Comparison of ENCODE assay signal across 22 cellular contexts in the genomic region with DNA sequence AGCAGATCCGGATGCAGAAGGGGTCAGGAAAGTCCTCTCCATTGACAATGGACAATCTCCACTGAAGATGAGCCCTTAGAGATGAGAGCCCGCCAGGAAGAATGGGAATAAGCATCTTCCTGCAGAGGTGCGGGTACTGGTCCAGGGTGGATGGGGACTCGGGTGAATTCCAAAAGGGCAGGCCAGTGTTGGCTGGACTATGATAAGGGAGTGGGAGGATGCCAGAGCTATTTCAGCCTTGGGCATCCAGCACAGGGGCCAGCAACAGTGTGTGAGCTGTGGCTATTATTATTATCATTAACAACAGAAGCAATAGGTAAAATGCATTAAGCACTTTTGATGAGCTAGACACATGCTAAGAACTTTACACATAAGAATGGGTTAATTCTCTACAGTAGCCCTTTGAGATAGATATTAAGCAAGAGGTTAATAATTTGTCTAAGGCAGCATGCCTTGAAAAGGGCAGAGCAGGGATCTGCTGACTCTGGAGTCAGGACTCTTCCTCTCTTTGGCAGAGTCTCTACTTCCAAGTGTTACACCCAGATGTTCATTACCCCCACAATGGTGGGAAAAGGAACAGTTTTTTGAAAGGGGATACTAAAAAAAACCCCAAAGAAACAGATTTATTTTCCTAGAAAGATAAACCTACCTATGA.
"Had no signal": no experiment of that assay in that cellular context is flagged by ENCODE, and none has a peak within 500 bp of the region (broad histone marks: within the 10 kb centered on the region; RNA-seq: fewer than 3 reads in every experiment).

No MANE protein-coding gene starts in this region.

- H3K9me3 Mint-ChIP-seq: endodermal cell; natural killer cell; neural progenitor cell; stimulated activated naive B cell treated with anti-CD40 and anti-IgM and Interleukin-4, amounts not matched to agents 10 μg/mL and 1 μg/mL and 100 μg/mL, for 72 hours; stimulated activated naive CD8-positive, alpha-beta T cell treated with anti-CD3 and anti-CD28 coated beads, Interleukin-15, amount 100 ng/mL, for 72 hours had no signal

- H3K36me3 Mint-ChIP-seq: natural killer cell; neural progenitor cell; stimulated activated naive B cell treated with anti-CD40 and anti-IgM and Interleukin-4, amounts not matched to agents 10 μg/mL and 1 μg/mL and 100 μg/mL, for 72 hours had no signal

- H3K4me2 ChIP-seq: neural progenitor cell had no signal

- H2AFZ ChIP-seq: neural progenitor cell had no signal

- H3K9ac ChIP-seq: neural progenitor cell had no signal

- DNase-seq: cerebellar nuclear complex; colonic mucosa; dermis blood vessel endothelial cell; endodermal cell; left colon; mammary epithelial cell; natural killer cell; nucleus accumbens; pancreas; retina; sigmoid colon; stimulated activated CD4-positive, alpha-beta T cell treated with anti-CD3 and anti-CD28 coated beads, Interleukin-2, amount 100 ng/mL, for 24 hours; stimulated activated CD4-positive, alpha-beta T cell treated with anti-CD3 and anti-CD28 coated beads, Interleukin-4, amount 100 ng/mL, for 4 hours; stimulated activated naive B cell treated with anti-CD40 and anti-IgM and Interleukin-4, amounts not matched to agents 10 μg/mL and 1 μg/mL and 100 μg/mL, for 72 hours; stimulated activated naive CD8-positive, alpha-beta T cell treated with anti-CD3 and anti-CD28 coated beads, Interleukin-15, amount 100 ng/mL, for 72 hours; transverse colon had no signal

- FAIRE-seq: keratinocyte, pancreas, urothelium cell line had no signal

- H3K4me3 ChIP-seq: colonic mucosa, neural progenitor cell, pancreas, prostate gland, sigmoid colon, skin epidermis, thoracic aorta, transverse colon had no signal

- H3K27ac Mint-ChIP-seq: endodermal cell; natural killer cell; neural progenitor cell; stimulated activated naive B cell treated with anti-CD40 and anti-IgM and Interleukin-4, amounts not matched to agents 10 μg/mL and 1 μg/mL and 100 μg/mL, for 72 hours; stimulated activated naive CD8-positive, alpha-beta T cell treated with anti-CD3 and anti-CD28 coated beads, Interleukin-15, amount 100 ng/mL, for 72 hours had no signal

- ATAC-seq: left colon; natural killer cell; pancreas; stimulated activated naive B cell treated with anti-CD40 and anti-IgM and Interleukin-4, amounts not matched to agents 10 μg/mL and 1 μg/mL and 100 μg/mL, for 72 hours; stimulated activated naive CD8-positive, alpha-beta T cell treated with anti-CD3 and anti-CD28 coated beads, Interleukin-15, amount 100 ng/mL, for 72 hours had no signal

- H3K9me3 ChIP-seq: colonic mucosa, pancreas, prostate gland, sigmoid colon, thoracic aorta, transverse colon had no signal

- H3K4me3 Mint-ChIP-seq: endodermal cell; natural killer cell; neural progenitor cell; stimulated activated naive B cell treated with anti-CD40 and anti-IgM and Interleukin-4, amounts not matched to agents 10 μg/mL and 1 μg/mL and 100 μg/mL, for 72 hours; stimulated activated naive CD8-positive, alpha-beta T cell treated with anti-CD3 and anti-CD28 coated beads, Interleukin-15, amount 100 ng/mL, for 72 hours had no signal

- H3K4me1 ChIP-seq: colonic mucosa, neural progenitor cell, pancreas, prostate gland, transverse colon had no signal

- H3K27me3 ChIP-seq: colonic mucosa, neural progenitor cell, pancreas, sigmoid colon, transverse colon had no signal

- H3K36me3 ChIP-seq: colonic mucosa, neural progenitor cell, pancreas, prostate gland, sigmoid colon, thoracic aorta, transverse colon had no signal

- H3K27ac ChIP-seq: colonic mucosa, neural progenitor cell, pancreas, prostate gland, sigmoid colon, skin epidermis, thoracic aorta, transverse colon had no signal

- H3K4me1 Mint-ChIP-seq: endodermal cell; natural killer cell; neural progenitor cell; stimulated activated naive B cell treated with anti-CD40 and anti-IgM and Interleukin-4, amounts not matched to agents 10 μg/mL and 1 μg/mL and 100 μg/mL, for 72 hours; stimulated activated naive CD8-positive, alpha-beta T cell treated with anti-CD3 and anti-CD28 coated beads, Interleukin-15, amount 100 ng/mL, for 72 hours had no signal
